In genomic region chr1:54404939-54405880, GRCh38 we compare ENCODE assay signal across 8 cellular contexts. TPM values are rescaled to one million over a fixed set of nuclear protein-coding genes. Genes with fewer than 3 reads are reported as not detected.
DNase-seq lines count a peak whose midpoint lies in the region; ATAC-seq and TF ChIP-seq lines count a peak whose summit lies in the region.

No MANE protein-coding gene starts in this region.

- peaks cover 37% of the 10 kb centered on the region for H3K36me3 Mint-ChIP-seq in CD8-positive, alpha-beta T cell
- H3K36me3 Mint-ChIP-seq in glutamatergic neuron (ENCODE audit: unreplicated experiment) (peaks cover 18% of the 10 kb centered on the region), progenitor cell of endocrine pancreas (ENCODE audit: insufficient read depth) (peaks cover 28% of the 10 kb centered on the region)

- no peak for ATAC-seq in CD8-positive, alpha-beta T cell
- ATAC-seq in HG02938 (IDR thresholded peaks at IDR 0.05; ENCODE audit: unreplicated experiment) (peak; percentile 1), HG03039 (IDR thresholded peaks at IDR 0.05; ENCODE audit: unreplicated experiment) (no peak)
- no peak for ATAC-seq in activated CD4-positive, CD25-positive, alpha-beta regulatory T cell treated with anti-CD3 and anti-CD28 coated beads, Interleukin-2, amount 50 U/mL, for 24 hours

- CTCF ChIA-PET in CD8-positive, alpha-beta T cell (lab: Charles Lee): interaction anchor here (0.5 to 2.5 kb wide), 4 partner anchors 20 to 87 kb away, joined by 3 to 53 read pairs (median 8); no protein-coding TSS in a partner anchor

- POLR2A ChIA-PET in CD8-positive, alpha-beta T cell (lab: Charles Lee): interaction anchor here (1.2 to 2.6 kb wide), 4 partner anchors 13 to 85 kb away, joined by 3 to 70 read pairs (median 7); no protein-coding TSS in a partner anchor

- peak overlapping the region; percentile 55 for H3K4me3 ChIP-seq in CD8-positive, alpha-beta T cell (ENCODE audit: low read depth, low read length)

- peak in 3 of 7 experiments; percentile 26 to 34 (median 30) for DNase-seq in CD8-positive, alpha-beta T cell
- peak; percentile 40 for DNase-seq in activated T-cell treated with anti-CD3 and anti-CD28 coated beads, Interleukin-2, amount 50 U/mL, for 1 hour
- DNase-seq in glutamatergic neuron (peak; percentile 33), progenitor cell of endocrine pancreas (ENCODE audit: low spot score, unreplicated experiment) (no peak), GM19238 (ENCODE audit: insufficient read length, low spot score) (no peak)

- peak overlapping the region; percentile 85 for H3K4me3 Mint-ChIP-seq in CD8-positive, alpha-beta T cell
- peak overlapping the region; percentile 98 for H3K4me3 Mint-ChIP-seq in glutamatergic neuron (ENCODE audit: unreplicated experiment)
- peak overlapping the region; percentile 87 for H3K4me3 Mint-ChIP-seq in progenitor cell of endocrine pancreas (ENCODE audit: low read depth)

- H3K4me1 Mint-ChIP-seq in CD8-positive, alpha-beta T cell (ENCODE audit: low read depth): peaks cover 74% of the 10 kb centered on the region
- H3K4me1 Mint-ChIP-seq in glutamatergic neuron (ENCODE audit: low read depth, unreplicated experiment) (peaks cover 53% of the 10 kb centered on the region), progenitor cell of endocrine pancreas (ENCODE audit: low read depth) (peaks cover 62% of the 10 kb centered on the region)

- intact Hi-C loops in CD8-positive, alpha-beta T cell (cut with DNase I, micrococcal nuclease): loop anchor here (5.0 to 10.0 kb wide), 8 partner anchors 128 to 1390 kb away; partner anchors contain the start of genes LRP8 (in 1 of the 2), TTC4 (in 1 of the 2), USP24 (in 1 of the 2) and YIPF1 (in 1 of the 2)

- H3K27me3 Mint-ChIP-seq in CD8-positive, alpha-beta T cell (ENCODE audit: low read depth): no peaks in the 10 kb centered on the region
- H3K27me3 Mint-ChIP-seq in glutamatergic neuron (ENCODE audit: unreplicated experiment) (peaks cover 30% of the 10 kb centered on the region), progenitor cell of endocrine pancreas (no peaks in the 10 kb centered on the region)

- H3K4me1 ChIP-seq in CD8-positive, alpha-beta T cell (ENCODE audit: insufficient read depth, low read length): peaks cover 68% of the 10 kb centered on the region

- no peak overlapping the region for H3K27ac ChIP-seq in CD8-positive, alpha-beta T cell (ENCODE audit: low read depth, low read length)

- H3K9me3 Mint-ChIP-seq in CD8-positive, alpha-beta T cell: no peaks in the 10 kb centered on the region
- H3K9me3 Mint-ChIP-seq in glutamatergic neuron (ENCODE audit: unreplicated experiment): peaks cover 24% of the 10 kb centered on the region
- H3K9me3 Mint-ChIP-seq in progenitor cell of endocrine pancreas (ENCODE audit: low read depth): no peaks in the 10 kb centered on the region

- TF ChIP-seq CTCF in CD8-positive, alpha-beta T cell (IDR thresholded peaks at IDR 0.05): no peak
- TF ChIP-seq CTCF in glutamatergic neuron (IDR thresholded peaks at IDR 0.05; ENCODE audit: partially characterized antibody, unreplicated experiment) (no peak), progenitor cell of endocrine pancreas (IDR thresholded peaks at IDR 0.05; ENCODE audit: unreplicated experiment) (no peak)

- no peaks in the 10 kb centered on the region for H3K27me3 ChIP-seq in CD8-positive, alpha-beta T cell (ENCODE audit: insufficient read depth, low read length)

- H3K9me3 ChIP-seq in CD8-positive, alpha-beta T cell (ENCODE audit: low read length): no peaks in the 10 kb centered on the region

- peaks cover 20% of the 10 kb centered on the region for H3K36me3 ChIP-seq in CD8-positive, alpha-beta T cell (ENCODE audit: insufficient read depth, low read length)

- H3K27ac Mint-ChIP-seq in CD8-positive, alpha-beta T cell: peak overlapping the region; percentile 71
- peak overlapping the region; percentile 98 for H3K27ac Mint-ChIP-seq in glutamatergic neuron (ENCODE audit: unreplicated experiment)
- peak overlapping the region; percentile 85 for H3K27ac Mint-ChIP-seq in progenitor cell of endocrine pancreas

RNA-seq across cellular contexts. Expression of gene SSBP3, which starts 1.0 kb away (rescaled TPM):
- total RNA-seq in CD8-positive, alpha-beta T cell: 10 to 100 TPM; 41.5 to 47.7 TPM
- total RNA-seq in glutamatergic neuron (ENCODE audit: unreplicated experiment): 608 TPM
- total RNA-seq in progenitor cell of endocrine pancreas: 149 and 161 TPM in 2 replicates

Comparison
In these comparisons a context has a peak if more than half of its experiments do, and no peak if none do; other contexts are left out.
1. DNase-seq: peak in activated T-cell treated with anti-CD3 and anti-CD28 coated beads, Interleukin-2, amount 50 U/mL, for 1 hour (single experiment) and glutamatergic neuron (single experiment); none in progenitor cell of endocrine pancreas (single experiment) and GM19238 (single experiment).
2. Peak in every context shown above with its lines, with median percentiles within 50 percentile points of each other: H3K27ac Mint-ChIP-seq and H3K4me3 Mint-ChIP-seq.